ENCODE assay signal across 36 cellular contexts in the genomic region with DNA sequence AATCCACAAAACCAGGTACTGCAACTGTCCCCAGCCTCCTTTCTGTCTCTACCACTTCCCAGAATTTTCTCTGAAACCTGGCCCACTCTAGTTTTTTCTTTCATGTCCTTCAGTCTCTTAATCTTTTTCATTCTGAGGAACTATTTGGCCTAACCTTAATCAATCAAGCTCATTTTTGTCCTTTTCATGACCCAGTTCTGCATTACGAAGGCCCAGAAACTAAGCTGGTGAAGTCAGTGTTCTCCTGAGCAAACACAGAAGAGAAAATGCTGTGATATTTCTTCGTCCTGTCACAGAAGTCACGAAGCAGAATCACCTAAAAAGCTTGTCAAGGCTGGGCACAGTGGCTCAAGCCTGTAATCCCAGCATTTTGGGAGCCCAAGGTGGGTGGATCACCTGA.
"Had no signal": no experiment of that assay in that cellular context is flagged by ENCODE, and none has a peak within 500 bp of the region (broad histone marks: within the 10 kb centered on the region; RNA-seq: fewer than 3 reads in every experiment).

No MANE protein-coding gene starts in this region.

- H3K4me1 ChIP-seq: adrenal gland, breast epithelium had no signal

- H3K4me1 Mint-ChIP-seq: activated CD4-positive, alpha-beta T cell treated with anti-CD3 and anti-CD28 coated beads for 36 hours; activated CD4-positive, alpha-beta T cell treated with anti-CD3 and anti-CD28 coated beads, Interleukin-2, amount 10 ng/mL, durations not matched to agents 7 days and 5 days; activated naive CD8-positive, alpha-beta T cell treated with anti-CD3 and anti-CD28 coated beads for 36 hours; activated T-helper 17 cell treated with anti-CD3 and anti-CD28 coated beads, Interleukin-2, amount 50 U/mL, for 72 hours; brain had no signal

- H3K4me3 ChIP-seq: adrenal gland, breast epithelium had no signal

- DNase-seq: activated CD4-positive, alpha-beta memory T cell treated with anti-CD3 and anti-CD28 coated beads for 36 hours; activated CD4-positive, alpha-beta T cell treated with anti-CD3 and anti-CD28 coated beads for 1 hour; activated CD4-positive, alpha-beta T cell treated with anti-CD3 and anti-CD28 coated beads for 36 hours; activated CD4-positive, alpha-beta T cell treated with anti-CD3 and anti-CD28 coated beads for 48 hours; activated CD4-positive, alpha-beta T cell treated with anti-CD3 and anti-CD28 coated beads, Interleukin-2, amount 10 ng/mL, durations not matched to agents 7 days and 5 days; activated CD4-positive, CD25-positive, alpha-beta regulatory T cell; activated CD8-positive, alpha-beta memory T cell treated with anti-CD3 and anti-CD28 coated beads, Interleukin-2, amount 50 U/mL, for 4 hours; activated CD8-positive, alpha-beta T cell treated with anti-CD3 and anti-CD28 coated beads for 36 hours; activated effector memory CD4-positive, alpha-beta T cell treated with anti-CD3 and anti-CD28 coated beads, Interleukin-2, amount 50 U/mL, for 16 hours; activated gamma-delta T cell treated with Interleukin-2 at 50 U/mL for 16 hours; activated naive CD4-positive, alpha-beta T cell; activated naive CD4-positive, alpha-beta T cell treated with anti-CD3 and anti-CD28 coated beads for 36 hours; activated naive CD4-positive, alpha-beta T cell treated with anti-CD3 and anti-CD28 coated beads, Interleukin-2, amount 50 U/mL, for 16 hours; activated naive CD8-positive, alpha-beta T cell treated with anti-CD3 and anti-CD28 coated beads for 36 hours; activated T-cell treated with anti-CD3 and anti-CD28 coated beads for 4 hours; activated T-cell treated with anti-CD3 and anti-CD28 coated beads, Interleukin-2, amount 50 U/mL, for 1 hour; activated T-cell treated with anti-CD3 and anti-CD28 coated beads, Interleukin-2, amount 50 U/mL, for 4 hours; activated T-cell treated with anti-CD3 and anti-CD28 coated beads, Interleukin-2, amount 50 U/mL, for 72 hours; adrenal gland; amygdala; aorta; central memory CD4-positive, alpha-beta T cell; SW 1271; T-helper 1 cell; T-helper 2 cell; T-helper 9 cell had no signal

- FAIRE-seq: TTC549 had no signal

- H3K36me3 ChIP-seq: adrenal gland, breast epithelium had no signal

- H3K27ac ChIP-seq: adrenal gland, breast epithelium, VCaP had no signal

- H3K9me3 Mint-ChIP-seq: activated CD4-positive, alpha-beta memory T cell treated with anti-CD3 and anti-CD28 coated beads for 36 hours; activated CD4-positive, alpha-beta T cell treated with anti-CD3 and anti-CD28 coated beads, Interleukin-2, amount 10 ng/mL, durations not matched to agents 7 days and 5 days; activated CD8-positive, alpha-beta T cell treated with anti-CD3 and anti-CD28 coated beads for 36 hours; activated T-helper 1 cell treated with anti-CD3 and anti-CD28 coated beads, Interleukin-12 subunit alpha, Interleukin-12 subunit beta, Interleukin-2, Interleukin-4 antibody, amounts not matched to agents 30 ng/mL and 10 ng/mL and 1 ng/mL, durations not matched to agents 14 hours and 24 hours and 36 hours; activated T-helper 17 cell treated with anti-CD3 and anti-CD28 coated beads, Interleukin-2, amount 50 U/mL, for 72 hours; T-helper 1 cell treated with Interleukin-12 subunit alpha and Interleukin-12 subunit beta and Interleukin-4 antibody, amounts not matched to agents 30 μg/mL and 1 μg/mL, for 36 hours; T-helper 2 cell treated with Interferon-gamma antibody and Interleukin-4, amounts not matched to agents 5 μg/mL and 100 μg/mL, for 36 hours had no signal

- H3K9me3 ChIP-seq: adrenal gland, breast epithelium had no signal

- H3K4me3 Mint-ChIP-seq: activated CD4-positive, alpha-beta memory T cell treated with anti-CD3 and anti-CD28 coated beads for 36 hours; activated CD4-positive, alpha-beta T cell treated with anti-CD3 and anti-CD28 coated beads for 36 hours; activated CD4-positive, alpha-beta T cell treated with anti-CD3 and anti-CD28 coated beads, Interleukin-2, amount 10 ng/mL, durations not matched to agents 7 days and 5 days; activated CD8-positive, alpha-beta T cell treated with anti-CD3 and anti-CD28 coated beads for 36 hours; activated naive CD4-positive, alpha-beta T cell treated with anti-CD3 and anti-CD28 coated beads for 36 hours; activated naive CD8-positive, alpha-beta T cell treated with anti-CD3 and anti-CD28 coated beads for 36 hours; activated T-cell treated with anti-CD3 and anti-CD28 coated beads, Interleukin-2, amount 50 U/mL, for 4 hours; activated T-cell treated with anti-CD3 and anti-CD28 coated beads, Interleukin-2, amount 50 U/mL, for 72 hours; activated T-helper 1 cell treated with anti-CD3 and anti-CD28 coated beads, Interleukin-12 subunit alpha, Interleukin-12 subunit beta, Interleukin-2, Interleukin-4 antibody, amounts not matched to agents 30 ng/mL and 10 ng/mL and 1 ng/mL, durations not matched to agents 14 hours and 24 hours and 36 hours; activated T-helper 17 cell treated with anti-CD3 and anti-CD28 coated beads, Interleukin-2, amount 50 U/mL, for 72 hours; brain; T-helper 1 cell treated with Interleukin-12 subunit alpha and Interleukin-12 subunit beta and Interleukin-4 antibody, amounts not matched to agents 30 μg/mL and 1 μg/mL, for 36 hours; T-helper 2 cell treated with Interferon-gamma antibody and Interleukin-4, amounts not matched to agents 5 μg/mL and 100 μg/mL, for 36 hours had no signal

- H3K27ac Mint-ChIP-seq: activated CD4-positive, alpha-beta memory T cell treated with anti-CD3 and anti-CD28 coated beads for 36 hours; activated CD4-positive, alpha-beta T cell treated with anti-CD3 and anti-CD28 coated beads for 36 hours; activated CD4-positive, alpha-beta T cell treated with anti-CD3 and anti-CD28 coated beads, Interleukin-2, amount 10 ng/mL, durations not matched to agents 7 days and 5 days; activated CD8-positive, alpha-beta T cell treated with anti-CD3 and anti-CD28 coated beads for 36 hours; activated naive CD4-positive, alpha-beta T cell treated with anti-CD3 and anti-CD28 coated beads for 36 hours; activated naive CD8-positive, alpha-beta T cell treated with anti-CD3 and anti-CD28 coated beads for 36 hours; activated T-cell treated with anti-CD3 and anti-CD28 coated beads, Interleukin-2, amount 50 U/mL, for 72 hours; activated T-helper 1 cell treated with anti-CD3 and anti-CD28 coated beads, Interleukin-12 subunit alpha, Interleukin-12 subunit beta, Interleukin-2, Interleukin-4 antibody, amounts not matched to agents 30 ng/mL and 10 ng/mL and 1 ng/mL, durations not matched to agents 14 hours and 24 hours and 36 hours; activated T-helper 17 cell treated with anti-CD3 and anti-CD28 coated beads, Interleukin-2, amount 50 U/mL, for 72 hours; brain; T-helper 1 cell treated with Interleukin-12 subunit alpha and Interleukin-12 subunit beta and Interleukin-4 antibody, amounts not matched to agents 30 μg/mL and 1 μg/mL, for 36 hours; T-helper 2 cell treated with Interferon-gamma antibody and Interleukin-4, amounts not matched to agents 5 μg/mL and 100 μg/mL, for 36 hours had no signal

- H3K27me3 Mint-ChIP-seq: activated CD4-positive, alpha-beta memory T cell treated with anti-CD3 and anti-CD28 coated beads for 36 hours; activated CD4-positive, alpha-beta T cell treated with anti-CD3 and anti-CD28 coated beads for 36 hours; activated CD4-positive, alpha-beta T cell treated with anti-CD3 and anti-CD28 coated beads, Interleukin-2, amount 10 ng/mL, durations not matched to agents 7 days and 5 days; activated naive CD8-positive, alpha-beta T cell treated with anti-CD3 and anti-CD28 coated beads for 36 hours had no signal

- ATAC-seq: activated CD4-positive, alpha-beta T cell treated with anti-CD3 and anti-CD28 coated beads for 36 hours; activated CD4-positive, CD25-positive, alpha-beta regulatory T cell treated with anti-CD3 and anti-CD28 coated beads, Interleukin-2, amount 50 U/mL, for 24 hours; activated CD8-positive, alpha-beta T cell treated with anti-CD3 and anti-CD28 coated beads for 36 hours; activated naive CD4-positive, alpha-beta T cell treated with anti-CD3 and anti-CD28 coated beads, Interleukin-2, amount 50 U/mL, for 72 hours; activated T-cell treated with anti-CD3 and anti-CD28 coated beads, Interleukin-2, amount 50 U/mL, for 4 hours; activated T-cell treated with anti-CD3 and anti-CD28 coated beads, Interleukin-2, amount 50 U/mL, for 72 hours; activated T-helper 17 cell treated with anti-CD3 and anti-CD28 coated beads, Interleukin-2, amount 50 U/mL, for 72 hours had no signal

- H3K27me3 ChIP-seq: adrenal gland, breast epithelium had no signal

- H3K36me3 Mint-ChIP-seq: activated CD4-positive, alpha-beta memory T cell treated with anti-CD3 and anti-CD28 coated beads for 36 hours; activated naive CD4-positive, alpha-beta T cell treated with anti-CD3 and anti-CD28 coated beads, Interleukin-2, amount 50 U/mL, for 72 hours; activated naive CD8-positive, alpha-beta T cell treated with anti-CD3 and anti-CD28 coated beads for 36 hours; brain had no signal
